ENCODE assay signal across 12 cellular contexts in the genomic region with DNA sequence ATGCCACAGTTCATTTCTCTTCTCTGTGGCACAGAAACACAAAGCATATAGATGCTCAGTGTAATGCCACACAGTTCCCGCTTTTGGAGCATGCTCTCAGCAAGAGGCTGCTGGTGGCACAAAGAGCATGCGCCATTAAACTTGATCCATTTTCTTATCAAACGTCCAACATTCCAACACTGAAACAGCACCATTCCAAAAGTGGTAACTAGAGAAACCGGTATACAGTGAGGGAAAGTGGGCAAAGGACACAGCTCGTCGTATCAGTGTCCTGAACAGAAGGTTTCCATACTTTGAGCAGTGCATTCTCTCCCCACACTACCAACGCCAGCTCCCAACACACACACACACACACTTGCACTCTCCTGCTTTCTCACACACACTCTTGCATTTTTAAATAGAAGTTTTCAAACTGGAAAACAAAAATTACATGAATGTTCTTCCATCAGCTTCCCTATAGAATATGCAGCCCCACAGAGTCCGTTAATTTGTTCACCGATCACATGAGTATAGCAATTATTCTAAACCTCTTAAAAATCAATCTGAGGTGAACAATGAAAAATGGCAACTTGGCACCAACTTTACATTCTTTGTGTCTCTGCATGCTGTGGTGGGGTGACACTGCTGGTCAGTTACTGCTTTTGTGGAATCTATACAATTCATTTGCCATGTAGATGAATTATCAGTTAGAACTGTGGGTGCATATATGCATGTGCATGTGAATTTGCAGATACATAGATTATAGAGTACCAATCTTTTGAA. TPM values are rescaled to one million over a fixed set of nuclear protein-coding genes. Genes with fewer than 3 reads are reported as not detected.
A peak's percentile ranks its signal among the peaks of the same experiment; 100 is the strongest.
DNase-seq lines count a peak whose midpoint lies in the region; ATAC-seq and TF ChIP-seq lines count a peak whose summit lies in the region.
"Had no signal": no experiment of that assay in that cellular context is flagged by ENCODE, and none has a peak within 500 bp of the region (broad histone marks: within the 10 kb centered on the region; RNA-seq: fewer than 3 reads in every experiment).

No MANE protein-coding gene starts in this region.

- TF ChIP-seq POLR2A in upper lobe of left lung (IDR thresholded peaks at IDR 0.05), result no peak

- WGBS in upper lobe of left lung, 2 donors, result 44 to 46% methylated on average over 9 of the region's 9 CpGs

- no peaks in the 10 kb centered on the region for H3K27me3 Mint-ChIP-seq in mesothelial cell of epicardium (ENCODE audit: low read depth)

- H3K27ac Mint-ChIP-seq in mesothelial cell of epicardium, result peak overlapping the region; percentile 67
- H3K27ac Mint-ChIP-seq: activated CD8-positive, alpha-beta memory T cell treated with anti-CD3 and anti-CD28 coated beads, Interleukin-2, amount 10 ng/mL, durations not matched to agents 7 days and 5 days; memory B cell had no signal

- H3K27ac ChIP-seq in epithelial cell of prostate (peak overlapping the region; percentile 96), upper lobe of left lung (peak overlapping the region; percentile 12 to 94 (median 46))
- H3K27ac ChIP-seq: adrenal gland had no signal

- H3K36me3 Mint-ChIP-seq in mesothelial cell of epicardium, result peaks cover 29% of the 10 kb centered on the region
- H3K36me3 Mint-ChIP-seq: activated CD8-positive, alpha-beta memory T cell treated with anti-CD3 and anti-CD28 coated beads, Interleukin-2, amount 10 ng/mL, durations not matched to agents 7 days and 5 days; memory B cell had no signal

- peaks cover 64% of the 10 kb centered on the region for H3K4me1 Mint-ChIP-seq in mesothelial cell of epicardium
- H3K4me1 Mint-ChIP-seq: memory B cell had no signal

- H3K4me1 ChIP-seq in upper lobe of left lung, result peaks cover 0 to 21% (median 3%) of the 10 kb centered on the region in 4 donors

- TF ChIP-seq CTCF in mesothelial cell of epicardium (IDR thresholded peaks at IDR 0.05; ENCODE audit: unreplicated experiment) (no peak), upper lobe of left lung (IDR thresholded peaks at IDR 0.05) (no peak)

- H3K4me3 ChIP-seq in upper lobe of left lung, result peak overlapping the region in 3 of 4 donors; percentile 2 to 83 (median 74)
- H3K4me3 ChIP-seq: adrenal gland had no signal

- peak; percentile 41 to 57 for ATAC-seq in upper lobe of left lung (ENCODE audit: low FRiP score in 2 of 2)
- no peak for ATAC-seq in HG03378 (IDR thresholded peaks at IDR 0.05; ENCODE audit: unreplicated experiment)
- ATAC-seq in HG03565 (IDR thresholded peaks at IDR 0.05; ENCODE audit: unreplicated experiment), result no peak
- ATAC-seq in stimulated activated naive CD8-positive, alpha-beta T cell treated with anti-CD3 and anti-CD28 coated beads, Interleukin-15, Interleukin-2, amounts not matched to agents 100 U/mL and 50 U/mL, for 24 hours, result no peak
- ATAC-seq: activated CD8-positive, alpha-beta memory T cell treated with anti-CD3 and anti-CD28 coated beads, Interleukin-2, amount 10 ng/mL, durations not matched to agents 7 days and 5 days had no signal

- H3K36me3 ChIP-seq in upper lobe of left lung, result peaks cover 0 to 9% (median 3%) of the 10 kb centered on the region in 4 donors

- peaks cover 0 to 4% (median 0%) of the 10 kb centered on the region in 4 donors for H3K27me3 ChIP-seq in upper lobe of left lung
- H3K27me3 ChIP-seq: adrenal gland had no signal

- peak overlapping the region; percentile 63 for H3K4me3 Mint-ChIP-seq in mesothelial cell of epicardium
- H3K4me3 Mint-ChIP-seq: activated CD8-positive, alpha-beta memory T cell treated with anti-CD3 and anti-CD28 coated beads, Interleukin-2, amount 10 ng/mL, durations not matched to agents 7 days and 5 days; memory B cell had no signal

- DNase-seq in NCI-H2081 (lab: John Stamatoyannopoulos, UW), result peak; percentile 51 to 77
- no peak for DNase-seq in NCI-H2081 treated with DMSO at 0.1 percent for 48 hours (lab: John Stamatoyannopoulos, UW)
- DNase-seq in epithelial cell of prostate (ENCODE audit: low read depth, low spot score), result no peak
- DNase-seq in mesothelial cell of epicardium (ENCODE audit: low spot score in 2 of 2, unreplicated experiment in 2 of 2), result no peak
- no peak for DNase-seq in upper lobe of left lung
- DNase-seq in stimulated activated naive CD8-positive, alpha-beta T cell treated with anti-CD3 and anti-CD28 coated beads, Interleukin-15, Interleukin-2, amounts not matched to agents 100 U/mL and 50 U/mL, for 24 hours, result no peak
- DNase-seq: activated CD8-positive, alpha-beta memory T cell treated with anti-CD3 and anti-CD28 coated beads, Interleukin-2, amount 10 ng/mL, durations not matched to agents 7 days and 5 days; adrenal gland; NCI-H1092 had no signal

- H3K9me3 ChIP-seq in upper lobe of left lung, result no peaks in the 10 kb centered on the region
- H3K9me3 ChIP-seq: adrenal gland had no signal

- H3K9me3 Mint-ChIP-seq in mesothelial cell of epicardium, result no peaks in the 10 kb centered on the region
- H3K9me3 Mint-ChIP-seq: memory B cell had no signal

- no peak for TF ChIP-seq EP300 in upper lobe of left lung (IDR thresholded peaks at IDR 0.05)

RNA-seq across cellular contexts. Expression of gene NFIB, which starts 5.8 kb away (rescaled TPM):
- 213 to 237 TPM (median 230 TPM) in 3 replicates for total RNA-seq in mesothelial cell of epicardium
- 100 to 1,000 TPM in 1 of 6 donors, 10 to 100 TPM in 5; 33.9 to 109 (median 67.5) TPM for total RNA-seq in upper lobe of left lung
- total RNA-seq: activated CD8-positive, alpha-beta memory T cell treated with anti-CD3 and anti-CD28 coated beads, Interleukin-2, amount 10 ng/mL, durations not matched to agents 7 days and 5 days had no signal

Comparison
In these comparisons a context has a peak if more than half of its experiments do, and no peak if none do; other contexts are left out.
1. DNase-seq: peak in NCI-H2081 (2 of 2); none in NCI-H2081 treated with DMSO at 0.1 percent for 48 hours (single experiment), epithelial cell of prostate (single experiment), mesothelial cell of epicardium (0 of 2), upper lobe of left lung (0 of 2) and stimulated activated naive CD8-positive, alpha-beta T cell treated with anti-CD3 and anti-CD28 coated beads, Interleukin-15, Interleukin-2, amounts not matched to agents 100 U/mL and 50 U/mL, for 24 hours (single experiment).
2. ATAC-seq: peak in upper lobe of left lung (2 of 2); none in HG03378 (single experiment), HG03565 (single experiment) and stimulated activated naive CD8-positive, alpha-beta T cell treated with anti-CD3 and anti-CD28 coated beads, Interleukin-15, Interleukin-2, amounts not matched to agents 100 U/mL and 50 U/mL, for 24 hours (single experiment).